In genomic region chr2:64455545-64455944, GRCh38 we compare ENCODE assay signal across 8 cellular contexts. TPM values are rescaled to one million over a fixed set of nuclear protein-coding genes. Genes with fewer than 3 reads are reported as not detected.
DNase-seq lines count a peak whose midpoint lies in the region; ATAC-seq lines count a peak whose summit lies in the region.

No MANE protein-coding gene starts in this region.

- H3K9me3 ChIP-seq in HAP-1 = no peaks in the 10 kb centered on the region

- in situ Hi-C loops in HAP-1 (cut with MboI; ENCODE audit: low sequenced_read_pairs) = no loop called here

- H3K4me3 ChIP-seq in HAP-1 = peak overlapping the region; percentile 70

- H3K9me3 Mint-ChIP-seq in activated naive CD8-positive, alpha-beta T cell treated with anti-CD3 and anti-CD28 coated beads for 36 hours = no peaks in the 10 kb centered on the region

- peaks cover 9% of the 10 kb centered on the region for H3K36me3 Mint-ChIP-seq in activated naive CD8-positive, alpha-beta T cell treated with anti-CD3 and anti-CD28 coated beads for 36 hours

- peaks cover 54% of the 10 kb centered on the region for H3K36me3 ChIP-seq in HAP-1 (replicated peaks)

- peak; percentile 43 for DNase-seq in 8988T
- DNase-seq in HAP-1 (ENCODE audit: low spot score in 2 of 2) = peak; percentile 52 to 53
- DNase-seq in activated naive CD8-positive, alpha-beta T cell treated with anti-CD3 and anti-CD28 coated beads for 36 hours = no peak
- peak; percentile 5 for DNase-seq in medulla oblongata (ENCODE audit: extremely low spot score)
- DNase-seq in NCI-H1436 (lab: John Stamatoyannopoulos, UW) = no peak
- DNase-seq in NCI-H2227 (lab: John Stamatoyannopoulos, UW; ENCODE audit: unreplicated experiment) = no peak

- peaks cover 8% of the 10 kb centered on the region for H3K27me3 Mint-ChIP-seq in activated naive CD8-positive, alpha-beta T cell treated with anti-CD3 and anti-CD28 coated beads for 36 hours

- H3K4me1 ChIP-seq in HAP-1 = peaks cover 68% of the 10 kb centered on the region

- ATAC-seq in HG03460 (IDR thresholded peaks at IDR 0.05; ENCODE audit: unreplicated experiment) = no peak
- ATAC-seq in HG02588 (IDR thresholded peaks at IDR 0.05; ENCODE audit: unreplicated experiment) = no peak

- no peaks in the 10 kb centered on the region for H3K27me3 ChIP-seq in HAP-1 (ENCODE audit: low read depth)

- peaks cover 12% of the 10 kb centered on the region for H3K4me1 Mint-ChIP-seq in activated naive CD8-positive, alpha-beta T cell treated with anti-CD3 and anti-CD28 coated beads for 36 hours

- peak overlapping the region; percentile 76 for H3K4me3 Mint-ChIP-seq in activated naive CD8-positive, alpha-beta T cell treated with anti-CD3 and anti-CD28 coated beads for 36 hours

- no peak overlapping the region for H3K27ac Mint-ChIP-seq in activated naive CD8-positive, alpha-beta T cell treated with anti-CD3 and anti-CD28 coated beads for 36 hours

RNA-seq across cellular contexts. Expression of gene LGALSL, which starts 1.6 kb away (rescaled TPM):
- 1 to 10 TPM; 4.0 to 4.1 TPM for total RNA-seq in activated naive CD8-positive, alpha-beta T cell treated with anti-CD3 and anti-CD28 coated beads for 36 hours

Comparison
In these comparisons a context has a peak if more than half of its experiments do, and no peak if none do; other contexts are left out.
1. DNase-seq: peak in 8988T (single experiment), HAP-1 (2 of 2) and medulla oblongata (single experiment); none in activated naive CD8-positive, alpha-beta T cell treated with anti-CD3 and anti-CD28 coated beads for 36 hours (single experiment), NCI-H1436 (single experiment) and NCI-H2227 (single experiment).